ENCODE assay signal across 2 cellular contexts in genomic region chr20:49775229-49775693, GRCh38.
A peak's percentile ranks its signal among the peaks of the same experiment; 100 is the strongest.
TF ChIP-seq lines count a peak whose summit lies in the region.

No MANE protein-coding gene starts in this region.

TF ChIP-seq in K562, 482 proteins besides CTCF, POLR2A, EP300 and RAD21 (continues in another document):
- TF ChIP-seq CUX1 (CRISPR knock-in tag; IDR thresholded peaks at IDR 0.05) (no peak), RFX5 (IDR thresholded peaks at IDR 0.05; ENCODE audit: low read depth, low read length) (no peak), ATF7 (IDR thresholded peaks at IDR 0.05) (no peak), NR2C1 (IDR thresholded peaks at IDR 0.05) (no peak), NR2C1 (tag; IDR thresholded peaks at IDR 0.05) (peak; percentile 35; the same call in 1 of the 2 replicates), ARID4B (CRISPR knock-in tag; IDR thresholded peaks at IDR 0.05) (no peak), STAT5A (IDR thresholded peaks at IDR 0.05; ENCODE audit: borderline replicate concordance, low read length) (no peak), ZNF134 (CRISPR knock-in tag; conservative IDR thresholded peaks at IDR 0.05) (no peak), ZNF655 (CRISPR knock-in tag; IDR thresholded peaks at IDR 0.05) (no peak), SMC3 (conservative IDR thresholded peaks at IDR 0.05; ENCODE audit: insufficient read depth, low read depth, low read length) (no peak), PTBP1 (IDR thresholded peaks at IDR 0.05; ENCODE audit: low read depth, low read length) (no peak), ILF3 (IDR thresholded peaks at IDR 0.05; ENCODE audit: borderline replicate concordance) (no peak), TAF9B (IDR thresholded peaks at IDR 0.05; ENCODE audit: partially characterized antibody) (peak; percentile 32), KHSRP (IDR thresholded peaks at IDR 0.05) (no peak), MCM5 (IDR thresholded peaks at IDR 0.05; ENCODE audit: low read depth) (no peak), CAMTA2 (CRISPR knock-in tag; conservative IDR thresholded peaks at IDR 0.05) (no peak), CTBP1 (IDR thresholded peaks at IDR 0.05; ENCODE audit: borderline replicate concordance) (no peak), BDP1 (IDR thresholded peaks at IDR 0.05; ENCODE audit: insufficient read depth, insufficient read length) (no peak), NUFIP1 (IDR thresholded peaks at IDR 0.05; ENCODE audit: partially characterized antibody) (no peak), ERF (CRISPR knock-in tag; IDR thresholded peaks at IDR 0.05) (no peak), JUND (IDR thresholded peaks at IDR 0.05; ENCODE audit: borderline replicate concordance, low read depth, low read length) (peak; percentile 73; the same call in 1 of the 2 replicates), JUND (tag; IDR thresholded peaks at IDR 0.05; ENCODE audit: borderline replicate concordance, low read depth, low read length) (peak; percentile 29; the same call in 1 of the 3 replicates)

TF ChIP-seq in liver, 16 proteins besides CTCF, POLR2A, EP300 and RAD21:
- TF ChIP-seq TAF1 (conservative IDR thresholded peaks at IDR 0.05) (no peak), JUND (IDR thresholded peaks at IDR 0.05) (peak; percentile 59 to 70), MAX (IDR thresholded peaks at IDR 0.05) (no peak), FOXA2 (IDR thresholded peaks at IDR 0.05) (no peak), HNF4G (IDR thresholded peaks at IDR 0.05) (no peak), EGR1 (IDR thresholded peaks at IDR 0.05; ENCODE audit: low read depth in 2 of 2) (no peak), RXRA (IDR thresholded peaks at IDR 0.05) (peak in 1 of 2 donors; percentile 27), YY1 (IDR thresholded peaks at IDR 0.05) (no peak), HNF4A (conservative IDR thresholded peaks at IDR 0.05) (no peak), NR2F2 (IDR thresholded peaks at IDR 0.05) (peak; percentile 90)
